24 cellular contexts compared by ENCODE assay signal in genomic region chrX:139382529-139382928, GRCh38.
"Had no signal": no experiment of that assay in that cellular context is flagged by ENCODE, and none has a peak within 500 bp of the region (broad histone marks: within the 10 kb centered on the region; RNA-seq: fewer than 3 reads in every experiment).

No MANE protein-coding gene starts in this region.

- H3K36me3 Mint-ChIP-seq: activated naive CD4-positive, alpha-beta T cell treated with anti-CD3 and anti-CD28 coated beads, Interleukin-2, amount 50 U/mL, for 24 hours; natural killer cell treated with Interleukin-12 subunit alpha and Interleukin-12 subunit beta and Interleukin-15 and Interleukin-18, amount 100 ng/mL, for 72 hours; stimulated activated naive B cell treated with anti-CD40 and anti-IgM and Interleukin-4, amounts not matched to agents 10 μg/mL and 1 μg/mL and 100 μg/mL, for 72 hours had no signal

- H3K9me3 ChIP-seq: breast epithelium, gastrocnemius medialis, mucosa of descending colon, stomach, suprapubic skin, tibial artery had no signal

- H3K4me3 Mint-ChIP-seq: activated CD4-positive, alpha-beta memory T cell treated with anti-CD3 and anti-CD28 coated beads, Interleukin-2, amount 10 ng/mL, durations not matched to agents 7 days and 5 days; activated CD4-positive, alpha-beta T cell treated with anti-CD3 and anti-CD28 coated beads, Interleukin-2, amount 10 ng/mL, durations not matched to agents 7 days and 5 days; activated naive CD4-positive, alpha-beta T cell treated with anti-CD3 and anti-CD28 coated beads, Interleukin-2, amount 50 U/mL, for 24 hours; activated T-cell treated with anti-CD3 and anti-CD28 coated beads, Interleukin-2, amount 50 U/mL, for 4 hours; central memory CD8-positive, alpha-beta T cell; natural killer cell treated with Interleukin-12 subunit alpha and Interleukin-12 subunit beta and Interleukin-15 and Interleukin-18, amount 100 ng/mL, for 72 hours; stimulated activated naive B cell treated with anti-CD40 and anti-IgM and Interleukin-4, amounts not matched to agents 10 μg/mL and 1 μg/mL and 100 μg/mL, for 72 hours; T-helper 17 cell had no signal

- H3K9me3 Mint-ChIP-seq: activated CD4-positive, alpha-beta T cell treated with anti-CD3 and anti-CD28 coated beads, Interleukin-2, amount 10 ng/mL, durations not matched to agents 7 days and 5 days; activated naive CD4-positive, alpha-beta T cell treated with anti-CD3 and anti-CD28 coated beads, Interleukin-2, amount 50 U/mL, for 24 hours; activated T-cell treated with anti-CD3 and anti-CD28 coated beads, Interleukin-2, amount 50 U/mL, for 4 hours; activated T-helper 2 cell treated with anti-CD3 and anti-CD28 coated beads, Interferon-gamma antibody, Interleukin-2, Interleukin-4, amounts not matched to agents 10 μg/mL and 5 μg/mL and 100 μg/mL, durations not matched to agents 14 hours and 24 hours and 36 hours; stimulated activated naive B cell treated with anti-CD40 and anti-IgM and Interleukin-4, amounts not matched to agents 10 μg/mL and 1 μg/mL and 100 μg/mL, for 72 hours had no signal

- H3K27me3 Mint-ChIP-seq: activated CD4-positive, alpha-beta memory T cell treated with anti-CD3 and anti-CD28 coated beads, Interleukin-2, amount 10 ng/mL, durations not matched to agents 7 days and 5 days; activated CD4-positive, alpha-beta T cell treated with anti-CD3 and anti-CD28 coated beads, Interleukin-2, amount 10 ng/mL, durations not matched to agents 7 days and 5 days; central memory CD8-positive, alpha-beta T cell; T-helper 17 cell had no signal

- H3K27ac Mint-ChIP-seq: activated CD4-positive, alpha-beta memory T cell treated with anti-CD3 and anti-CD28 coated beads, Interleukin-2, amount 10 ng/mL, durations not matched to agents 7 days and 5 days; activated CD4-positive, alpha-beta T cell treated with anti-CD3 and anti-CD28 coated beads, Interleukin-2, amount 10 ng/mL, durations not matched to agents 7 days and 5 days; activated naive CD4-positive, alpha-beta T cell treated with anti-CD3 and anti-CD28 coated beads, Interleukin-2, amount 50 U/mL, for 24 hours; activated T-helper 2 cell treated with anti-CD3 and anti-CD28 coated beads, Interferon-gamma antibody, Interleukin-2, Interleukin-4, amounts not matched to agents 10 μg/mL and 5 μg/mL and 100 μg/mL, durations not matched to agents 14 hours and 24 hours and 36 hours; natural killer cell treated with Interleukin-12 subunit alpha and Interleukin-12 subunit beta and Interleukin-15 and Interleukin-18, amount 100 ng/mL, for 72 hours; stimulated activated naive B cell treated with anti-CD40 and anti-IgM and Interleukin-4, amounts not matched to agents 10 μg/mL and 1 μg/mL and 100 μg/mL, for 72 hours; T-helper 17 cell had no signal

- H3K4me1 ChIP-seq: breast epithelium, gastrocnemius medialis, stomach, suprapubic skin, tibial artery had no signal

- H3K4me3 ChIP-seq: breast epithelium, gastrocnemius medialis, mucosa of descending colon, stomach, suprapubic skin, tibial artery had no signal

- H3K27ac ChIP-seq: breast epithelium, gastrocnemius medialis, stomach, suprapubic skin, tibial artery had no signal

- H3K4me1 Mint-ChIP-seq: activated CD4-positive, alpha-beta memory T cell treated with anti-CD3 and anti-CD28 coated beads, Interleukin-2, amount 10 ng/mL, durations not matched to agents 7 days and 5 days; activated CD4-positive, alpha-beta T cell treated with anti-CD3 and anti-CD28 coated beads, Interleukin-2, amount 10 ng/mL, durations not matched to agents 7 days and 5 days; activated naive CD4-positive, alpha-beta T cell treated with anti-CD3 and anti-CD28 coated beads, Interleukin-2, amount 50 U/mL, for 24 hours; central memory CD8-positive, alpha-beta T cell; stimulated activated naive B cell treated with anti-CD40 and anti-IgM and Interleukin-4, amounts not matched to agents 10 μg/mL and 1 μg/mL and 100 μg/mL, for 72 hours; T-helper 17 cell had no signal

- H3K36me3 ChIP-seq: breast epithelium, gastrocnemius medialis, stomach, suprapubic skin, tibial artery had no signal

- H3K27me3 ChIP-seq: gastrocnemius medialis, stomach, suprapubic skin, tibial artery had no signal

- DNase-seq: activated CD4-positive, alpha-beta memory T cell treated with anti-CD3 and anti-CD28 coated beads, Interleukin-2, amount 10 ng/mL, durations not matched to agents 7 days and 5 days; activated CD4-positive, alpha-beta T cell treated with anti-CD3 and anti-CD28 coated beads for 1 hour; activated CD4-positive, alpha-beta T cell treated with anti-CD3 and anti-CD28 coated beads, Interleukin-2, amount 10 ng/mL, durations not matched to agents 7 days and 5 days; activated T-cell treated with anti-CD3 and anti-CD28 coated beads, Interleukin-2, amount 50 U/mL, for 4 hours; dermis blood vessel endothelial cell; effector CD4-positive, alpha-beta T cell; gastrocnemius medialis; glutamatergic neuron; islet precursor cell; left ventricle myocardium superior; right cardiac atrium; stimulated activated CD4-positive, alpha-beta T cell treated with anti-CD3 and anti-CD28 coated beads, Interleukin-15, amount 100 ng/mL, for 24 hours; stimulated activated CD4-positive, alpha-beta T cell treated with anti-CD3 and anti-CD28 coated beads, Interleukin-2, amount 100 ng/mL, for 24 hours; stimulated activated naive B cell treated with anti-CD40 and anti-IgM and Interleukin-4, amounts not matched to agents 10 μg/mL and 1 μg/mL and 100 μg/mL, for 72 hours; stomach; T-helper 17 cell; tibial artery had no signal
